8 cellular contexts compared by ENCODE assay signal in genomic region chr12:69739287-69740191, GRCh38. TPM values are rescaled to one million over a fixed set of nuclear protein-coding genes. Genes with fewer than 3 reads are reported as not detected.
A peak's percentile ranks its signal among the peaks of the same experiment; 100 is the strongest.
DNase-seq lines count a peak whose midpoint lies in the region; ATAC-seq and TF ChIP-seq lines count a peak whose summit lies in the region.

No MANE protein-coding gene starts in this region.

- H3K36me3 ChIP-seq in lung (ENCODE audit: control insufficient read depth in 2 of 2, insufficient read depth in 2 of 2, low read length in 2 of 2): no peaks in the 10 kb centered on the region

- TF ChIP-seq CTCF in AG09309 (IDR thresholded peaks at IDR 0.05; ENCODE audit: control insufficient read depth, insufficient read depth, low read depth, low read length, missing control alignments) (no peak), lung (IDR thresholded peaks at IDR 0.05; ENCODE audit: control extremely low read depth, extremely low read depth) (no peak)

- no peaks in the 10 kb centered on the region for H3K27me3 ChIP-seq in lung (ENCODE audit: control insufficient read depth, insufficient read depth)

- ATAC-seq in GM19043 (IDR thresholded peaks at IDR 0.05; ENCODE audit: low read depth, unreplicated experiment) (peak; percentile 33), HG03354 (IDR thresholded peaks at IDR 0.05; ENCODE audit: poor library complexity, severe bottlenecking, unreplicated experiment) (peak; percentile 45), lung (ENCODE audit: insufficient read depth, low FRiP score) (peak; percentile 35)

- H3K4me3 ChIP-seq in AG09309 (ENCODE audit: control insufficient read depth, low read depth, low read length): peak overlapping the region; percentile 34
- peak overlapping the region; percentile 87 for H3K4me3 ChIP-seq in lung

- no peaks in the 10 kb centered on the region for H3K4me1 ChIP-seq in lung (ENCODE audit: control insufficient read depth in 2 of 2, insufficient read depth in 2 of 2, low read length in 2 of 2)

- WGBS in lung, 2 donors: 0% methylated on average over 61 to 66 of the region's 66 CpGs

- DNase-seq in AG09309 (ENCODE audit: low read depth) (no peak), NCI-H526 treated with DMSO at 0.1 percent for 48 hours (lab: John Stamatoyannopoulos, UW) (peak; percentile 65), lung (ENCODE audit: low spot score) (peak; percentile 55)
- DNase-seq in activated CD4-positive, alpha-beta T cell treated with anti-CD3 and anti-CD28 coated beads, Interleukin-2, amount 50 U/mL, for 48 hours: peak; percentile 53 to 63
- DNase-seq in effector CD4-positive, alpha-beta T cell: peak; percentile 66
- DNase-seq in stimulated activated CD4-positive, alpha-beta T cell treated with anti-CD3 and anti-CD28 coated beads, TNF-alpha, amount 100 ng/mL, for 48 hours (ENCODE audit: low read depth in 3 of 3): peak; percentile 15 to 34 (median 26)

- peak overlapping the region; percentile 87 to 94 for H3K27ac ChIP-seq in lung (ENCODE audit: low read depth in 1 of 2, low read length in 1 of 2)

- no peaks in the 10 kb centered on the region for H3K9me3 ChIP-seq in lung (ENCODE audit: control insufficient read depth in 2 of 2, insufficient read depth in 1 of 2, low read length in 1 of 2)

RNA-seq across cellular contexts. Expression of gene RAB3IP, which starts 0.9 kb away (rescaled TPM):
- total RNA-seq in lung: 10 to 100 TPM; 32.0 to 77.0 TPM
- 10 to 100 TPM; 13.2 to 29.0 TPM for polyA plus RNA-seq in lung

RNA-seq across cellular contexts. Expression of gene BEST3, which starts 40.4 kb away (rescaled TPM):
- total RNA-seq in lung: under 1 TPM; 0.20 to 0.52 TPM
- under 1 TPM in 1 of 2 donors, not detected in 1; 0.03 TPM for polyA plus RNA-seq in lung
